Comparison of ENCODE assay signal across 13 cellular contexts in genomic region chr16:5110933-5111332, GRCh38. TPM values are rescaled to one million over a fixed set of nuclear protein-coding genes. Genes with fewer than 3 reads are reported as not detected.
"Had no signal": no experiment of that assay in that cellular context is flagged by ENCODE, and none has a peak within 500 bp of the region (broad histone marks: within the 10 kb centered on the region; RNA-seq: fewer than 3 reads in every experiment).

No MANE protein-coding gene starts in this region.

RNA-seq across cellular contexts. Expression of gene C16orf89, which starts 45.2 kb away (rescaled TPM):
- total RNA-seq: activated CD4-positive, alpha-beta memory T cell treated with anti-CD3 and anti-CD28 coated beads, Interleukin-2, amount 10 ng/mL, durations not matched to agents 7 days and 5 days; activated CD4-positive, alpha-beta T cell treated with anti-CD3 and anti-CD28 coated beads for 36 hours; activated CD4-positive, alpha-beta T cell treated with anti-CD3 and anti-CD28 coated beads, Interleukin-2, amount 10 ng/mL, durations not matched to agents 7 days and 5 days; activated CD8-positive, alpha-beta memory T cell treated with anti-CD3 and anti-CD28 coated beads, Interleukin-2, amount 10 ng/mL, durations not matched to agents 7 days and 5 days; activated CD8-positive, alpha-beta T cell treated with anti-CD3 and anti-CD28 coated beads, Interleukin-2, amount 10 ng/mL, durations not matched to agents 7 days and 5 days; activated naive CD8-positive, alpha-beta T cell treated with anti-CD3 and anti-CD28 coated beads, Interleukin-2, amount 10 ng/mL, durations not matched to agents 7 days and 5 days; activated T-helper 2 cell treated with anti-CD3 and anti-CD28 coated beads, Interferon-gamma antibody, Interleukin-2, Interleukin-4, amounts not matched to agents 10 μg/mL and 5 μg/mL and 100 μg/mL, durations not matched to agents 14 hours and 24 hours and 36 hours; bronchial epithelial cell; cardiac muscle cell; chondrocyte; T-helper 1 cell treated with Interleukin-12 subunit alpha and Interleukin-12 subunit beta and Interleukin-4 antibody, amounts not matched to agents 30 ng/mL and 1 ng/mL, for 36 hours; T-helper 17 cell; T-helper 2 cell treated with Interferon-gamma antibody and Interleukin-4, amounts not matched to agents 100 ng/mL and 5 ng/mL, for 36 hours had no signal
